In genomic region chr6:75579951-75580350, GRCh38 we compare ENCODE assay signal across 13 cellular contexts. TPM values are rescaled to one million over a fixed set of nuclear protein-coding genes. Genes with fewer than 3 reads are reported as not detected.
DNase-seq lines count a peak whose midpoint lies in the region; ATAC-seq and TF ChIP-seq lines count a peak whose summit lies in the region.
"Had no signal": no experiment of that assay in that cellular context is flagged by ENCODE, and none has a peak within 500 bp of the region (broad histone marks: within the 10 kb centered on the region; RNA-seq: fewer than 3 reads in every experiment).

No MANE protein-coding gene starts in this region.

- no peak for TF ChIP-seq CTCF in mammary epithelial cell (conservative IDR thresholded peaks at IDR 0.05 in 1 of 2, IDR thresholded peaks at IDR 0.05 in 1 of 2; ENCODE audit: extremely low read depth in 1 of 2, insufficient read depth in 1 of 2, low read depth in 1 of 2, low read length in 2 of 2)

- H3K4me1 ChIP-seq in CD8-positive, alpha-beta memory T cell (ENCODE audit: insufficient read depth, low read length) = no peaks in the 10 kb centered on the region
- H3K4me1 ChIP-seq in mammary epithelial cell (ENCODE audit: insufficient read depth, low read length) = no peaks in the 10 kb centered on the region
- H3K4me1 ChIP-seq: BLaER1 treated with 17β-estradiol and CSF1 and Interleukin-3, amounts not matched to agents 10 nM and 100 nM; Peyer's patch had no signal

- POLR2A ChIA-PET in CD8-positive, alpha-beta memory T cell (lab: Charles Lee) = no interaction called here

- BruUV-seq in mammary epithelial cell (replicated peaks; lab: Mats Ljungman, UMichigan) = no TSS peak

- H3K27me3 ChIP-seq in CD8-positive, alpha-beta memory T cell (ENCODE audit: insufficient read depth, low read length, poor library complexity, severe bottlenecking) = no peaks in the 10 kb centered on the region
- no peaks in the 10 kb centered on the region for H3K27me3 ChIP-seq in mammary epithelial cell (ENCODE audit: insufficient read depth, low read length)
- H3K27me3 ChIP-seq: BLaER1 treated with 17β-estradiol and CSF1 and Interleukin-3, amounts not matched to agents 10 nM and 100 nM; Peyer's patch had no signal

- H3K4me1 Mint-ChIP-seq in CD8-positive, alpha-beta memory T cell = peaks cover 10 to 20% (median 15%) of the 10 kb centered on the region in 3 donors
- H3K4me1 Mint-ChIP-seq: neural crest cell had no signal

- WGBS in mammary epithelial cell (ENCODE audit: low coverage, missing lambda C conversion rate) = 93% methylated on average over 4 of the region's 4 CpGs

- intact Hi-C loops in mammary epithelial cell (cut with micrococcal nuclease) = no loop called here

- H3K27me3 Mint-ChIP-seq in CD8-positive, alpha-beta memory T cell = peaks cover 6% of the 10 kb centered on the region in 2 donors

- peak overlapping the region in 6 of 7 donors; percentile 21 to 66 (median 53) for H3K4me3 Mint-ChIP-seq in CD8-positive, alpha-beta memory T cell
- H3K4me3 Mint-ChIP-seq: neural crest cell had no signal

- dilution Hi-C loops in mammary epithelial cell (cut with HindIII; ENCODE audit: low sequenced_read_pairs) = no loop called here

- H3K79me2 ChIP-seq in mammary epithelial cell (ENCODE audit: insufficient read depth, low read length) = no peaks in the 10 kb centered on the region

- H3K9me3 ChIP-seq in CD8-positive, alpha-beta memory T cell (ENCODE audit: low read length) = no peaks in the 10 kb centered on the region
- H3K9me3 ChIP-seq in mammary epithelial cell (replicated peaks; ENCODE audit: insufficient read depth, low read length) = no peaks in the 10 kb centered on the region
- H3K9me3 ChIP-seq: Peyer's patch had no signal

- peaks cover 0 to 2% (median 0%) of the 10 kb centered on the region in 5 donors for H3K9me3 Mint-ChIP-seq in CD8-positive, alpha-beta memory T cell

- no peaks in the 10 kb centered on the region for H4K20me1 ChIP-seq in mammary epithelial cell (ENCODE audit: insufficient read depth, low read length)
- H4K20me1 ChIP-seq: BLaER1 treated with 17β-estradiol and CSF1 and Interleukin-3, amounts not matched to agents 10 nM and 100 nM had no signal

- no peaks in the 10 kb centered on the region for H3K36me3 ChIP-seq in CD8-positive, alpha-beta memory T cell (ENCODE audit: insufficient read depth, low read length)
- no peaks in the 10 kb centered on the region for H3K36me3 ChIP-seq in mammary epithelial cell (ENCODE audit: insufficient read depth, low read length)
- H3K36me3 ChIP-seq: BLaER1 treated with 17β-estradiol and CSF1 and Interleukin-3, amounts not matched to agents 10 nM and 100 nM; Peyer's patch had no signal

- DNase-seq in CD8-positive, alpha-beta memory T cell = no peak
- DNase-seq in M059J (ENCODE audit: low read depth) = peak; percentile 34
- no peak for DNase-seq in stimulated activated CD4-positive, alpha-beta T cell treated with anti-CD3 and anti-CD28 coated beads, Interleukin-4, amount 100 ng/mL, for 1 hour
- no peak for DNase-seq in NCI-H226
- DNase-seq in mammary epithelial cell = no peak
- DNase-seq in NCI-H2081 (lab: John Stamatoyannopoulos, UW) = no peak
- DNase-seq: activated CD4-positive, alpha-beta T cell treated with anti-CD3 and anti-CD28 coated beads for 1 hour; NCI-H1436 treated with DMSO at 0.1 percent for 48 hours; Peyer's patch had no signal

- in situ Hi-C loops in mammary epithelial cell (cut with MboI; ENCODE audit: low sequenced_read_pairs in 2 of 2) = no loop called here

- CTCF ChIA-PET in CD8-positive, alpha-beta memory T cell (lab: Charles Lee) = no interaction called here
- CTCF ChIA-PET in mammary epithelial cell (lab: Charles Lee; ENCODE audit: low non-redundant PET) = no interaction called here

- H3K4me2 ChIP-seq in mammary epithelial cell (ENCODE audit: insufficient read depth, low read depth, low read length) = no peak overlapping the region
- H3K4me2 ChIP-seq: BLaER1 treated with 17β-estradiol and CSF1 and Interleukin-3, amounts not matched to agents 10 nM and 100 nM had no signal

- H3K27ac Mint-ChIP-seq in CD8-positive, alpha-beta memory T cell = peak overlapping the region in 5 of 8 donors; percentile 2 to 66 (median 18)

- ATAC-seq in GM19023 (IDR thresholded peaks at IDR 0.05; ENCODE audit: unreplicated experiment) (peak; percentile 73), HG02759 (IDR thresholded peaks at IDR 0.05; ENCODE audit: unreplicated experiment) (peak; percentile 66)

- no peak overlapping the region for H3K4me3 ChIP-seq in CD8-positive, alpha-beta memory T cell (ENCODE audit: low read length)
- no peak overlapping the region for H3K4me3 ChIP-seq in mammary epithelial cell (replicated peaks in 1 of 3; ENCODE audit: insufficient read depth in 1 of 3, low read depth in 2 of 3, low read length in 3 of 3)
- H3K4me3 ChIP-seq: BLaER1 treated with 17β-estradiol and CSF1 and Interleukin-3, amounts not matched to agents 10 nM and 100 nM; Peyer's patch had no signal

- H3K9ac ChIP-seq in mammary epithelial cell (ENCODE audit: insufficient read depth, low read length) = no peak overlapping the region
- H3K9ac ChIP-seq: BLaER1 treated with 17β-estradiol and CSF1 and Interleukin-3, amounts not matched to agents 10 nM and 100 nM had no signal

- H2AFZ ChIP-seq in mammary epithelial cell (ENCODE audit: low read depth, low read length) = no peak overlapping the region

- H3K36me3 Mint-ChIP-seq in CD8-positive, alpha-beta memory T cell = peaks cover 0 to 7% (median 2%) of the 10 kb centered on the region in 3 donors

- H3K27ac ChIP-seq in CD8-positive, alpha-beta memory T cell (ENCODE audit: low read depth, low read length) = no peak overlapping the region
- H3K27ac ChIP-seq in mammary epithelial cell (ENCODE audit: insufficient read depth, low read depth, low read length) = no peak overlapping the region
- H3K27ac ChIP-seq: BLaER1 treated with 17β-estradiol and CSF1 and Interleukin-3, amounts not matched to agents 10 nM and 100 nM; Peyer's patch had no signal

RNA-seq across cellular contexts. Expression of gene SENP6, which starts 21.7 kb away (rescaled TPM):
- 10 to 100 TPM; 74.6 to 77.5 TPM for total RNA-seq in CD8-positive, alpha-beta memory T cell
- 76.1 TPM for polyA plus RNA-seq in CD8-positive, alpha-beta memory T cell
- 37.7 and 45.0 TPM in 2 replicates for total RNA-seq in M059J (2014; rRNA removed; shearing (Covaris generic))
- 10 to 100 TPM; 74.3 to 83.3 TPM for total RNA-seq in mammary epithelial cell
- polyA plus RNA-seq in mammary epithelial cell = 15.1 TPM
- 11.5 TPM for polyA minus RNA-seq in mammary epithelial cell
